8 cellular contexts compared by ENCODE assay signal in the genomic region with DNA sequence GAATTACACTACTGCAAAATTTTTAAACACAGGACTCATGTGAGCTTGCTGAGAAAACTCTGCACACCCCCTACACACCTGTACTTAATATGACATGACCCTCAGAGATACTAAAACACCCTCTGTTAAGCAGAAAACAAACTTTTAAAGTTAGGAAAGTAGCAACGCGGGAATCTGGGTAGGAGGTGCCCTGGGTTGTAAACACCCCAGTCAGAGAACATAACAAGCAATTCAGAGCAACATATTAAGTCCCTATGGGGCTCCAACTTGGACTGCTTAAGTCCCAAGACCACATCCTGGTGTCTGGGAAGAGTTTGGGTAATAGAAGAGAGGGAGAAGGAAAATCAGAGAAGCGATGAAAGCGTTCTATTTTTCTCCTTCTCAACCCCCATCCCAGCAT. TPM values are rescaled to one million over a fixed set of nuclear protein-coding genes. Genes with fewer than 3 reads are reported as not detected.
DNase-seq lines count a peak whose midpoint lies in the region; TF ChIP-seq lines count a peak whose summit lies in the region.

No MANE protein-coding gene starts in this region.

- DNase-seq in NB4 (ENCODE audit: low read depth) (peak; percentile 24), NCI-H1694 (lab: John Stamatoyannopoulos, UW) (no peak), cerebellar nuclear complex (lab: John Stamatoyannopoulos, UW) (no peak), DMS 273 treated with DMSO at 0.1 percent for 48 hours (lab: John Stamatoyannopoulos, UW) (no peak)
- DNase-seq in activated CD8-positive, alpha-beta memory T cell treated with anti-CD3 and anti-CD28 coated beads, Interleukin-2, amount 50 U/mL, for 48 hours: no peak

- H3K27ac ChIP-seq in C4-2B: peak overlapping the region; percentile 78; the same call in 1 of the 2 replicates
- H3K27ac ChIP-seq in duodenal mucosa (ENCODE audit: low read depth, low read length): no peak overlapping the region
- H3K27ac ChIP-seq in neural cell (ENCODE audit: low read length): no peak overlapping the region

- no peak for TF ChIP-seq CTCF in C4-2B (conservative IDR thresholded peaks at IDR 0.05)
- TF ChIP-seq CTCF in NB4 (IDR thresholded peaks at IDR 0.05; ENCODE audit: low read depth, low read length): no peak
- no peak for TF ChIP-seq CTCF in neural cell (IDR thresholded peaks at IDR 0.05; ENCODE audit: poor library complexity, severe bottlenecking)

- no peak overlapping the region for H2AFZ ChIP-seq in neural cell (ENCODE audit: low read depth, low read length)

- H3K4me2 ChIP-seq in neural cell (ENCODE audit: low read length): peak overlapping the region; percentile 80

- no peak for TF ChIP-seq EP300 in neural cell (conservative IDR thresholded peaks at IDR 0.05; ENCODE audit: poor library complexity, severe bottlenecking)

- peak overlapping the region; percentile 99 for H3K4me3 ChIP-seq in NB4 (ENCODE audit: low read depth, low read length)
- peak overlapping the region; percentile 91 to 98 for H3K4me3 ChIP-seq in duodenal mucosa (ENCODE audit: low read depth in 1 of 2, low read length in 2 of 2)
- H3K4me3 ChIP-seq in neural cell (ENCODE audit: low read length): peak overlapping the region; percentile 71

- H3K4me1 ChIP-seq in duodenal mucosa (ENCODE audit: control insufficient read depth in 1 of 2, insufficient read depth in 2 of 2, low read length in 2 of 2): peaks cover 22 to 33% of the 10 kb centered on the region in 2 donors

- H3K79me2 ChIP-seq in neural cell (replicated peaks; ENCODE audit: insufficient read depth, low read length): peaks cover 41% of the 10 kb centered on the region

- no peaks in the 10 kb centered on the region for H4K20me1 ChIP-seq in neural cell (ENCODE audit: insufficient read depth)

- H3F3A ChIP-seq in neural cell (ENCODE audit: insufficient read depth, low read length, poor library complexity, severe bottlenecking): no peaks in the 10 kb centered on the region

- TF ChIP-seq POLR2A in NB4 (IDR thresholded peaks at IDR 0.05; ENCODE audit: extremely low read depth, insufficient read length): no peak

- H3K9ac ChIP-seq in duodenal mucosa (ENCODE audit: low read depth in 1 of 2, low read length in 2 of 2) (peak overlapping the region; percentile 84 to 97), neural cell (ENCODE audit: low read length) (peak overlapping the region; percentile 87)

- no peaks in the 10 kb centered on the region for H3K36me3 ChIP-seq in duodenal mucosa (ENCODE audit: control insufficient read depth in 1 of 2, insufficient read depth in 2 of 2, low read length in 2 of 2)
- no peaks in the 10 kb centered on the region for H3K36me3 ChIP-seq in neural cell (ENCODE audit: insufficient read depth, low read length)

- TF ChIP-seq RAD21 in neural cell (conservative IDR thresholded peaks at IDR 0.05): no peak

- H3K9me3 ChIP-seq in duodenal mucosa (ENCODE audit: control insufficient read depth in 1 of 2, low read length in 2 of 2) (no peaks in the 10 kb centered on the region), neural cell (ENCODE audit: low read length) (no peaks in the 10 kb centered on the region)

- H3K9me2 ChIP-seq in neural cell (ENCODE audit: insufficient read depth, low read length): no peaks in the 10 kb centered on the region

- no peaks in the 10 kb centered on the region for H3K27me3 ChIP-seq in duodenal mucosa (ENCODE audit: control insufficient read depth in 1 of 2, insufficient read depth in 2 of 2, low read length in 2 of 2)
- H3K27me3 ChIP-seq in neural cell (ENCODE audit: insufficient read depth, low read depth, low read length): no peaks in the 10 kb centered on the region

TF ChIP-seq in neural cell, 6 proteins besides CTCF, POLR2A, EP300 and RAD21:
- TF ChIP-seq, protein P1, sequence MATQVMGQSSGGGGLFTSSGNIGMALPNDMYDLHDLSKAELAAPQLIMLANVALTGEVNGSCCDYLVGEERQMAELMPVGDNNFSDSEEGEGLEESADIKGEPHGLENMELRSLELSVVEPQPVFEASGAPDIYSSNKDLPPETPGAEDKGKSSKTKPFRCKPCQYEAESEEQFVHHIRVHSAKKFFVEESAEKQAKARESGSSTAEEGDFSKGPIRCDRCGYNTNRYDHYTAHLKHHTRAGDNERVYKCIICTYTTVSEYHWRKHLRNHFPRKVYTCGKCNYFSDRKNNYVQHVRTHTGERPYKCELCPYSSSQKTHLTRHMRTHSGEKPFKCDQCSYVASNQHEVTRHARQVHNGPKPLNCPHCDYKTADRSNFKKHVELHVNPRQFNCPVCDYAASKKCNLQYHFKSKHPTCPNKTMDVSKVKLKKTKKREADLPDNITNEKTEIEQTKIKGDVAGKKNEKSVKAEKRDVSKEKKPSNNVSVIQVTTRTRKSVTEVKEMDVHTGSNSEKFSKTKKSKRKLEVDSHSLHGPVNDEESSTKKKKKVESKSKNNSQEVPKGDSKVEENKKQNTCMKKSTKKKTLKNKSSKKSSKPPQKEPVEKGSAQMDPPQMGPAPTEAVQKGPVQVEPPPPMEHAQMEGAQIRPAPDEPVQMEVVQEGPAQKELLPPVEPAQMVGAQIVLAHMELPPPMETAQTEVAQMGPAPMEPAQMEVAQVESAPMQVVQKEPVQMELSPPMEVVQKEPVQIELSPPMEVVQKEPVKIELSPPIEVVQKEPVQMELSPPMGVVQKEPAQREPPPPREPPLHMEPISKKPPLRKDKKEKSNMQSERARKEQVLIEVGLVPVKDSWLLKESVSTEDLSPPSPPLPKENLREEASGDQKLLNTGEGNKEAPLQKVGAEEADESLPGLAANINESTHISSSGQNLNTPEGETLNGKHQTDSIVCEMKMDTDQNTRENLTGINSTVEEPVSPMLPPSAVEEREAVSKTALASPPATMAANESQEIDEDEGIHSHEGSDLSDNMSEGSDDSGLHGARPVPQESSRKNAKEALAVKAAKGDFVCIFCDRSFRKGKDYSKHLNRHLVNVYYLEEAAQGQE (IDR thresholded peaks at IDR 0.05; ENCODE audit: borderline replicate concordance): no peak
- TF ChIP-seq SMC3 (conservative IDR thresholded peaks at IDR 0.05; ENCODE audit: poor library complexity): no peak
- no peak for TF ChIP-seq POLR2AphosphoS5 (IDR thresholded peaks at IDR 0.05)
- no peak for TF ChIP-seq MXI1 (conservative IDR thresholded peaks at IDR 0.05; ENCODE audit: poor library complexity, severe bottlenecking)
- no peak for TF ChIP-seq EZH2 (IDR thresholded peaks at IDR 0.05; ENCODE audit: borderline replicate concordance, insufficient read depth, low read length, poor library complexity, severe bottlenecking)
- TF ChIP-seq TAF1 (IDR thresholded peaks at IDR 0.05; ENCODE audit: low read depth): no peak

RNA-seq across cellular contexts. Expression of a gene that starts 1.2 kb away (rescaled TPM):
- polyA plus RNA-seq in neural cell: 1.9 and 6.3 TPM in 2 replicates
- polyA minus RNA-seq in neural cell: 6.6 and 19.0 TPM in 2 replicates

RNA-seq across cellular contexts. Expression of a gene that starts 50.9 kb away (rescaled TPM):
- polyA plus RNA-seq in neural cell: 227 and 331 TPM in 2 replicates
- 77.7 and 89.9 TPM in 2 replicates for polyA minus RNA-seq in neural cell
